ENCODE assay signal across 10 cellular contexts in genomic region chr3:100002599-100003350, GRCh38.
DNase-seq lines count a peak whose midpoint lies in the region; ATAC-seq and TF ChIP-seq lines count a peak whose summit lies in the region.
"Had no signal": no experiment of that assay in that cellular context is flagged by ENCODE, and none has a peak within 500 bp of the region (broad histone marks: within the 10 kb centered on the region; RNA-seq: fewer than 3 reads in every experiment).

No MANE protein-coding gene starts in this region.

- no peak overlapping the region for H3K27ac Mint-ChIP-seq in activated CD4-positive, alpha-beta T cell treated with anti-CD3 and anti-CD28 coated beads for 36 hours
- H3K27ac Mint-ChIP-seq: activated naive CD8-positive, alpha-beta T cell had no signal

- POLR2A ChIA-PET in activated CD4-positive, alpha-beta T cell treated with anti-CD3 and anti-CD28 coated beads for 36 hours (lab: Charles Lee), result no interaction called here

- H3K4me3 ChIP-seq in right cardiac atrium (ENCODE audit: low read length), result no peak overlapping the region
- H3K4me3 ChIP-seq in thymus (ENCODE audit: low read length), result no peak overlapping the region
- H3K4me3 ChIP-seq in tibial nerve, result no peak overlapping the region

- intact Hi-C loops in activated CD4-positive, alpha-beta T cell treated with anti-CD3 and anti-CD28 coated beads for 36 hours (cut with DNase I, micrococcal nuclease), result no loop called here
- intact Hi-C loops in right cardiac atrium (cut with DNase I), result no loop called here
- intact Hi-C loops in posterior cingulate gyrus (cut with DNase I), result no loop called here

- H3K4me1 Mint-ChIP-seq in activated CD4-positive, alpha-beta T cell treated with anti-CD3 and anti-CD28 coated beads for 36 hours, result peaks cover 10% of the 10 kb centered on the region

- no peaks in the 10 kb centered on the region for H3K27me3 Mint-ChIP-seq in activated CD4-positive, alpha-beta T cell treated with anti-CD3 and anti-CD28 coated beads for 36 hours
- H3K27me3 Mint-ChIP-seq: activated naive CD8-positive, alpha-beta T cell had no signal

- CTCF ChIA-PET in activated CD4-positive, alpha-beta T cell treated with anti-CD3 and anti-CD28 coated beads for 36 hours (lab: Charles Lee), result no interaction called here

- peak; percentile 84 for ATAC-seq in activated CD4-positive, alpha-beta T cell treated with anti-CD3 and anti-CD28 coated beads for 36 hours
- peak; percentile 52 to 58 for ATAC-seq in right cardiac atrium

- peaks cover 4% of the 10 kb centered on the region for H3K9me3 Mint-ChIP-seq in activated CD4-positive, alpha-beta T cell treated with anti-CD3 and anti-CD28 coated beads for 36 hours (ENCODE audit: low read depth)

- no peak overlapping the region for H3K4me3 Mint-ChIP-seq in activated CD4-positive, alpha-beta T cell treated with anti-CD3 and anti-CD28 coated beads for 36 hours
- H3K4me3 Mint-ChIP-seq: activated naive CD8-positive, alpha-beta T cell had no signal

- DNase-seq in activated CD4-positive, alpha-beta T cell treated with anti-CD3 and anti-CD28 coated beads for 36 hours, result peak; percentile 10
- no peak for DNase-seq in activated CD4-positive, alpha-beta T cell treated with anti-CD3 and anti-CD28 coated beads, Interleukin-2, amount 50 U/mL, for 4 hours
- DNase-seq in SW480 (ENCODE audit: low spot score), result peak; percentile 79
- DNase-seq in right cardiac atrium, result no peak
- DNase-seq in activated naive CD4-positive, alpha-beta T cell treated with Interleukin-2 at 50 U/mL for 16 hours, result no peak
- no peak for DNase-seq in tibial nerve (ENCODE audit: low spot score in 2 of 2)
- DNase-seq in posterior cingulate gyrus, result no peak
- DNase-seq: DMS79 treated with DMSO at 0.1 percent for 48 hours had no signal

- no peak overlapping the region for H3K27ac ChIP-seq in right cardiac atrium (ENCODE audit: low read length)
- peak overlapping the region; percentile 9 for H3K27ac ChIP-seq in thymus (ENCODE audit: low read depth)
- no peak overlapping the region for H3K27ac ChIP-seq in tibial nerve

- TF ChIP-seq EP300 in tibial nerve (IDR thresholded peaks at IDR 0.05), result no peak

- H3K36me3 Mint-ChIP-seq in activated CD4-positive, alpha-beta T cell treated with anti-CD3 and anti-CD28 coated beads for 36 hours (ENCODE audit: low read depth), result peaks cover 2% of the 10 kb centered on the region

- H3K4me1 ChIP-seq in right cardiac atrium (ENCODE audit: control insufficient read depth, insufficient read depth, low read length) (peaks cover 5% of the 10 kb centered on the region), thymus (ENCODE audit: control insufficient read depth, insufficient read depth, low read length) (no peaks in the 10 kb centered on the region), tibial nerve (peaks cover 0 to 23% (median 14%) of the 10 kb centered on the region in 4 donors)

- H3K27me3 ChIP-seq in right cardiac atrium (ENCODE audit: control insufficient read depth, insufficient read depth), result no peaks in the 10 kb centered on the region
- H3K27me3 ChIP-seq in thymus (ENCODE audit: control insufficient read depth, insufficient read depth), result no peaks in the 10 kb centered on the region
- H3K27me3 ChIP-seq in tibial nerve, result no peaks in the 10 kb centered on the region

- H3K36me3 ChIP-seq in thymus (ENCODE audit: control insufficient read depth, insufficient read depth) (no peaks in the 10 kb centered on the region), tibial nerve (no peaks in the 10 kb centered on the region)

- H3K9me3 ChIP-seq in right cardiac atrium (ENCODE audit: control insufficient read depth, low read length) (no peaks in the 10 kb centered on the region), thymus (ENCODE audit: control insufficient read depth) (no peaks in the 10 kb centered on the region), tibial nerve (no peaks in the 10 kb centered on the region)

- WGBS in right cardiac atrium, result 58% methylated on average over 4 of the region's 4 CpGs
- 95% methylated on average over 4 of the region's 4 CpGs for WGBS in thymus
- 81 to 84% methylated on average over 4 of the region's 4 CpGs for WGBS in tibial nerve, 2 donors

- TF ChIP-seq POLR2A in tibial nerve (IDR thresholded peaks at IDR 0.05), result no peak

- TF ChIP-seq CTCF in tibial nerve (IDR thresholded peaks at IDR 0.05), result no peak

Comparison
In these comparisons a context has a peak if more than half of its experiments do, and no peak if none do; other contexts are left out.
1. DNase-seq: peak in activated CD4-positive, alpha-beta T cell treated with anti-CD3 and anti-CD28 coated beads for 36 hours (single experiment) and SW480 (single experiment); none in activated CD4-positive, alpha-beta T cell treated with anti-CD3 and anti-CD28 coated beads, Interleukin-2, amount 50 U/mL, for 4 hours (0 of 2), right cardiac atrium (0 of 3), activated naive CD4-positive, alpha-beta T cell treated with Interleukin-2 at 50 U/mL for 16 hours (single experiment), tibial nerve (0 of 2) and posterior cingulate gyrus (0 of 10).